Comparison of ENCODE assay signal across 17 cellular contexts in genomic region chr14:68749487-68750475, GRCh38. TPM values are rescaled to one million over a fixed set of nuclear protein-coding genes. Genes with fewer than 3 reads are reported as not detected.
DNase-seq lines count a peak whose midpoint lies in the region; ATAC-seq, FAIRE-seq and TF ChIP-seq lines count a peak whose summit lies in the region.
"Had no signal": no experiment of that assay in that cellular context is flagged by ENCODE, and none has a peak within 500 bp of the region (broad histone marks: within the 10 kb centered on the region; RNA-seq: fewer than 3 reads in every experiment).

No MANE protein-coding gene starts in this region.

- H3K4me3 ChIP-seq in esophagus (ENCODE audit: low read depth in 1 of 2, low read length in 2 of 2), result no peak overlapping the region
- no peak overlapping the region for H3K4me3 ChIP-seq in kidney (ENCODE audit: low read length in 2 of 2)
- H3K4me3 ChIP-seq in OCI-LY7 (ENCODE audit: low read depth, low read length, poor library complexity, severe bottlenecking), result no peak overlapping the region
- H3K4me3 ChIP-seq: testis had no signal

- H4K20me1 ChIP-seq in OCI-LY7 (ENCODE audit: insufficient read depth, low read length), result no peaks in the 10 kb centered on the region

- peak overlapping the region; percentile 72 to 89 (median 85) for H3K27ac Mint-ChIP-seq in nephron
- H3K27ac Mint-ChIP-seq: activated naive CD4-positive, alpha-beta T cell treated with anti-CD3 and anti-CD28 coated beads, Interleukin-2, amount 50 U/mL, for 24 hours; naive thymus-derived CD8-positive, alpha-beta T cell had no signal

- no TSS peak for BruUV-seq in OCI-LY7 (replicated peaks; lab: Mats Ljungman, UMichigan)

- peak; percentile 24 to 63 for ATAC-seq in left cardiac atrium
- ATAC-seq: left colon; naive thymus-derived CD8-positive, alpha-beta T cell had no signal

- H3K9ac ChIP-seq in kidney (ENCODE audit: low read length in 2 of 2), result no peak overlapping the region
- H3K9ac ChIP-seq: KMS-11 had no signal

- FAIRE-seq in kidney (lab: Jason Lieb, UNC), result no peak

- DNase-seq in left cardiac atrium (no peak), cardiac septum (ENCODE audit: low spot score) (no peak), activated gamma-delta T cell treated with Interleukin-2 at 50 U/mL for 16 hours (no peak), kidney (no peak), OCI-LY7 (ENCODE audit: low spot score) (no peak)
- DNase-seq in activated CD4-positive, alpha-beta T cell treated with anti-CD3 and anti-CD28 coated beads, Interleukin-2, amount 50 U/mL, for 1 hour, result no peak
- DNase-seq: Caco-2; left colon; naive thymus-derived CD8-positive, alpha-beta T cell; NCI-H1417 treated with DMSO at 0.1 percent for 48 hours; NCI-H524 treated with DMSO at 0.1 percent for 48 hours; T-helper 1 cell; testis had no signal

- no peaks in the 10 kb centered on the region for H3K36me3 Mint-ChIP-seq in nephron (ENCODE audit: low read depth)
- H3K36me3 Mint-ChIP-seq: activated naive CD4-positive, alpha-beta T cell treated with anti-CD3 and anti-CD28 coated beads, Interleukin-2, amount 50 U/mL, for 24 hours; naive thymus-derived CD8-positive, alpha-beta T cell had no signal

- H2AFZ ChIP-seq in OCI-LY7 (ENCODE audit: low read length), result no peak overlapping the region

- peak overlapping the region; percentile 69 to 76 for H3K27ac ChIP-seq in esophagus (ENCODE audit: low read depth in 2 of 2, low read length in 1 of 2)
- no peak overlapping the region for H3K27ac ChIP-seq in kidney (ENCODE audit: low read depth in 2 of 2, low read length in 2 of 2)
- H3K27ac ChIP-seq in OCI-LY7 (ENCODE audit: low read depth, low read length, poor library complexity, severe bottlenecking), result no peak overlapping the region
- H3K27ac ChIP-seq: KMS-11, testis had no signal

- H3K9me3 Mint-ChIP-seq in nephron, result no peaks in the 10 kb centered on the region
- H3K9me3 Mint-ChIP-seq: activated naive CD4-positive, alpha-beta T cell treated with anti-CD3 and anti-CD28 coated beads, Interleukin-2, amount 50 U/mL, for 24 hours; naive thymus-derived CD8-positive, alpha-beta T cell had no signal

- 61 to 67% methylated on average over 11 of the region's 11 CpGs for WGBS in esophagus, 2 donors

- H3K27me3 Mint-ChIP-seq in nephron (ENCODE audit: low read depth), result no peaks in the 10 kb centered on the region
- H3K27me3 Mint-ChIP-seq: activated naive CD4-positive, alpha-beta T cell treated with anti-CD3 and anti-CD28 coated beads, Interleukin-2, amount 50 U/mL, for 24 hours had no signal

- CTCF ChIA-PET in OCI-LY7 (lab: Charles Lee; ENCODE audit: unreplicated experiment), result no interaction called here

- POLR2A ChIA-PET in OCI-LY7 (lab: Charles Lee), result interaction anchor here (0.6 kb wide), 1 partner anchor 816 kb away, joined by 3 read pairs; no protein-coding TSS in a partner anchor

- no peak overlapping the region for H3K4me2 ChIP-seq in OCI-LY7 (ENCODE audit: low read length)
- H3K4me2 ChIP-seq: KMS-11 had no signal

- H3K27me3 ChIP-seq in esophagus (ENCODE audit: control insufficient read depth in 1 of 2, insufficient read depth in 2 of 2, low read length in 2 of 2), result no peaks in the 10 kb centered on the region
- H3K27me3 ChIP-seq: testis had no signal

- H3K36me3 ChIP-seq in esophagus (ENCODE audit: control insufficient read depth in 2 of 2, insufficient read depth in 2 of 2, low read length in 1 of 2) (no peaks in the 10 kb centered on the region), kidney (ENCODE audit: control insufficient read depth in 1 of 2, insufficient read depth in 2 of 2, low read length in 2 of 2) (no peaks in the 10 kb centered on the region), OCI-LY7 (ENCODE audit: insufficient read depth, low read length) (no peaks in the 10 kb centered on the region)

- H3K79me2 ChIP-seq in OCI-LY7 (ENCODE audit: insufficient read depth, low read depth, low read length), result no peaks in the 10 kb centered on the region

- peaks cover 65% of the 10 kb centered on the region for H3K4me1 Mint-ChIP-seq in nephron

- H3K4me3 Mint-ChIP-seq in nephron, result no peak overlapping the region
- H3K4me3 Mint-ChIP-seq: activated naive CD4-positive, alpha-beta T cell treated with anti-CD3 and anti-CD28 coated beads, Interleukin-2, amount 50 U/mL, for 24 hours; naive thymus-derived CD8-positive, alpha-beta T cell had no signal

- intact Hi-C loops in left cardiac atrium (cut with DNase I) (no loop called here), cardiac septum (cut with DNase I) (no loop called here), kidney (cut with DNase I) (no loop called here), OCI-LY7 (cut with micrococcal nuclease; ENCODE audit: unreplicated experiment) (no loop called here)

- H3K9me2 ChIP-seq in OCI-LY7 (ENCODE audit: insufficient read depth, low read length), result no peaks in the 10 kb centered on the region

- peaks cover 12 to 19% of the 10 kb centered on the region in 2 donors for H3K4me1 ChIP-seq in esophagus (ENCODE audit: control insufficient read depth in 2 of 2, insufficient read depth in 2 of 2, low read length in 1 of 2)
- H3K4me1 ChIP-seq in kidney (ENCODE audit: control insufficient read depth in 1 of 2, insufficient read depth in 1 of 2, low read depth in 1 of 2, low read length in 2 of 2), result peaks cover 8 to 13% of the 10 kb centered on the region in 2 donors
- H3K4me1 ChIP-seq in OCI-LY7 (ENCODE audit: insufficient read depth, low read length, poor library complexity, severe bottlenecking), result no peaks in the 10 kb centered on the region

- TF ChIP-seq CTCF in nephron (IDR thresholded peaks at IDR 0.05; ENCODE audit: unreplicated experiment in 3 of 3) (no peak), kidney (IDR thresholded peaks at IDR 0.05; ENCODE audit: borderline replicate concordance, extremely low read depth, insufficient read depth) (no peak), OCI-LY7 (conservative IDR thresholded peaks at IDR 0.05; ENCODE audit: low read length) (no peak)

- H3K9me3 ChIP-seq in esophagus (ENCODE audit: control insufficient read depth in 2 of 2, insufficient read depth in 1 of 2, low read depth in 1 of 2, low read length in 1 of 2), result no peaks in the 10 kb centered on the region
- H3K9me3 ChIP-seq in kidney (ENCODE audit: control insufficient read depth in 1 of 2, low read length in 2 of 2), result no peaks in the 10 kb centered on the region
- no peaks in the 10 kb centered on the region for H3K9me3 ChIP-seq in OCI-LY7 (ENCODE audit: low read length)
- H3K9me3 ChIP-seq: Caco-2, testis had no signal

RNA-seq across cellular contexts. Expression of gene ZFP36L1, which starts 43.1 kb away (rescaled TPM):
- 100 to 1,000 TPM in 1 of 2 donors, 10 to 100 TPM in 1; 89.6 to 105 TPM for total RNA-seq in left cardiac atrium
- 69.2 TPM for total RNA-seq in cardiac septum
- 10 to 100 TPM; 58.8 to 84.0 TPM for polyA plus RNA-seq in esophagus
- 289 TPM for total RNA-seq in kidney
- polyA plus RNA-seq in kidney (ENCODE audit: insufficient read depth, low read depth, low replicate concordance), result 73.3 TPM
- 24.2 and 25.6 TPM in 2 replicates for total RNA-seq in OCI-LY7 (2014; rRNA removed; shearing (Covaris generic))
- 51.4 and 57.0 TPM in 2 replicates for total RNA-seq in OCI-LY7 (2022)

Comparison
In these comparisons a context has a peak if more than half of its experiments do, and no peak if none do; other contexts are left out.
1. H3K27ac ChIP-seq: peak in esophagus (2 of 2); none in kidney (0 of 2) and OCI-LY7 (single experiment).